Comparison of ENCODE assay signal across 15 cellular contexts in the genomic region with DNA sequence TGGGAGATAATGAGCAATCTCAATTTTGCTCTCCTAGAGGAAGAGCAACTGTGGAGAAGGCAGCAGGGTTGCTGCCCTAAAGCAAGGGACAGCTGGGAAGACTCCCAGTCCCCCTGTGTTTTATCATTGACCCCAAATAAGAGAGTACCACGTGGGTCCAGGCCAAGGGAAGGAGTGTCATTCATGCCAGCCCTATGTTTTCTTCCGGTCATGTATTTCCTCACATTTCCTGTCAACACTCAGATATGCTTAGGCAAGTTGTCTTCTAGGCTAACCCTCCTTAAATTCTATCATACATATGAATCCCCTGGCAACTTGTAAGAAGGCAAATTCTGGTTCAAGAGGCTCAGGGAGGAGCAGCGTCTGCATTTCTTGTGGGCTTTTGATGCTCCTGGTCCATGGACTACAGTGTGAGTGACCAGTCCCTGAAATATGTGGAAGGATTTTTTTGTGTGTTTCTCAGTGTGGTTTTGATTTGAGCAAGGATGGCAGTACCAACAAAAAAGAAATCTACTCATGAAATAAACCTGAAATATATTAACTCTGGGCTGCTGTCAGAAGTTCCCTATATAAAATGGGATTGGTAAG.
"Had no signal": no experiment of that assay in that cellular context is flagged by ENCODE, and none has a peak within 500 bp of the region (broad histone marks: within the 10 kb centered on the region; RNA-seq: fewer than 3 reads in every experiment).

No MANE protein-coding gene starts in this region.

- H3K9me3 Mint-ChIP-seq: activated naive CD8-positive, alpha-beta T cell treated with anti-CD3 and anti-CD28 coated beads, Interleukin-2, amount 50 U/mL, for 24 hours; central memory CD8-positive, alpha-beta T cell had no signal

- H3K27me3 ChIP-seq: body of pancreas, esophagus muscularis mucosa, pancreas, tibial nerve, vagina had no signal

- H3K4me3 ChIP-seq: body of pancreas, esophagus muscularis mucosa, pancreas, tibial nerve, vagina had no signal

- H3K27ac ChIP-seq: body of pancreas, esophagus muscularis mucosa, pancreas, tibial nerve, vagina, VCaP had no signal

- H3K4me1 Mint-ChIP-seq: central memory CD8-positive, alpha-beta T cell; nephron progenitor cell had no signal

- H3K4me3 Mint-ChIP-seq: activated CD4-positive, alpha-beta memory T cell treated with anti-CD3 and anti-CD28 coated beads for 36 hours; activated naive CD8-positive, alpha-beta T cell treated with anti-CD3 and anti-CD28 coated beads, Interleukin-2, amount 50 U/mL, for 24 hours; central memory CD8-positive, alpha-beta T cell; nephron progenitor cell had no signal

- DNase-seq: activated CD4-positive, alpha-beta memory T cell treated with anti-CD3 and anti-CD28 coated beads for 36 hours; activated naive CD4-positive, alpha-beta T cell; activated naive CD8-positive, alpha-beta T cell treated with anti-CD3 and anti-CD28 coated beads, Interleukin-2, amount 50 U/mL, for 24 hours; activated T-cell treated with anti-CD3 and anti-CD28 coated beads, Interleukin-2, amount 50 U/mL, for 48 hours; body of pancreas; kidney; left ventricle myocardium superior; nephron progenitor cell; pancreas; T-helper 1 cell had no signal

- H3K27ac Mint-ChIP-seq: activated CD4-positive, alpha-beta memory T cell treated with anti-CD3 and anti-CD28 coated beads for 36 hours; activated naive CD8-positive, alpha-beta T cell treated with anti-CD3 and anti-CD28 coated beads, Interleukin-2, amount 50 U/mL, for 24 hours; nephron progenitor cell had no signal

- H3K4me1 ChIP-seq: body of pancreas, pancreas had no signal

- H3K9me3 ChIP-seq: body of pancreas, esophagus muscularis mucosa, pancreas, vagina had no signal

- H3K36me3 ChIP-seq: pancreas had no signal

- H3K27me3 Mint-ChIP-seq: activated CD4-positive, alpha-beta memory T cell treated with anti-CD3 and anti-CD28 coated beads for 36 hours; activated naive CD8-positive, alpha-beta T cell treated with anti-CD3 and anti-CD28 coated beads, Interleukin-2, amount 50 U/mL, for 24 hours; central memory CD8-positive, alpha-beta T cell had no signal

- ATAC-seq: activated naive CD8-positive, alpha-beta T cell treated with anti-CD3 and anti-CD28 coated beads, Interleukin-2, amount 50 U/mL, for 24 hours; body of pancreas; left ventricle myocardium superior; pancreas had no signal
